Comparison of ENCODE assay signal across 15 cellular contexts in the genomic region with DNA sequence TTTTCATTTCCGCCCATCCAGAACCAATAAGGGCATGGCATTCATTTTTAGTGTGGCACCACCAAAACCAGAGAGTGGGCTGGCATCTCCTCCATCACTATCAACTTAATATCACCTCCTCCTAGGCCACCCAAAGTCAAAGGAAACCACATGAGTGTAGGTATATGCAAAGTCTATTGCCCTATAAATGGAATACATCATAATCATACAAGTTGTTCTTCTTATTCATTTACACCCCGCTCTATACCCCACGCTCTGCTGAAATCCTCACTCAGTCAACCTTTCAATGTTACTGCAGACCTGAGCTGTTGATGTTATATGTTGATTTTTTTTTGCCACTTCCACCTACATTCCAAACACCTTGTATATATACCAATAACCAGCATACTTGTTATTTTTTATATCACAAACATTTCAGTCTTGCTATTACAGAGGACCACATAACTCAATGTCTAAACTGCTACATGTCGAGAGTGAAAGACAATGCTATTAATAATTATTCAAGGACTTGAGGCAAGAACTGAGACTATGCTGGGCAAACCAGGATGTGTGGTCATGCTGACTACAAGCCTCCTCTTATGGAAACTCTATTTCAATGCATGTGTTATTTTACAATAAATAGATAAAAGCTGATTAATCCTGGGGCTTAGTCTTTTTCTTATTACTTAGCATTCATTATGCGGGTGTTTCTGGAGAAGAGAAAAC.
DNase-seq lines count a peak whose midpoint lies in the region; ATAC-seq and TF ChIP-seq lines count a peak whose summit lies in the region.
"Had no signal": no experiment of that assay in that cellular context is flagged by ENCODE, and none has a peak within 500 bp of the region (broad histone marks: within the 10 kb centered on the region; RNA-seq: fewer than 3 reads in every experiment).

No MANE protein-coding gene starts in this region.

- POLR2A ChIA-PET in GM10248 (lab: Yijun Ruan, JAX) = no interaction called here

- peaks cover 2% of the 10 kb centered on the region for H3K27me3 Mint-ChIP-seq in glutamatergic neuron (ENCODE audit: unreplicated experiment)
- H3K27me3 Mint-ChIP-seq: activated CD4-positive, alpha-beta memory T cell treated with anti-CD3 and anti-CD28 coated beads for 36 hours had no signal

- H3K4me1 Mint-ChIP-seq in glutamatergic neuron (ENCODE audit: low read depth, unreplicated experiment) = no peaks in the 10 kb centered on the region

- TF ChIP-seq CTCF in glutamatergic neuron (IDR thresholded peaks at IDR 0.05; ENCODE audit: partially characterized antibody, unreplicated experiment) (no peak), GM10248 (IDR thresholded peaks at IDR 0.05; ENCODE audit: control extremely low read depth, extremely low read depth, low read depth, missing control alignments) (no peak)

- H3K9me3 Mint-ChIP-seq in glutamatergic neuron (ENCODE audit: unreplicated experiment) = no peaks in the 10 kb centered on the region
- H3K9me3 Mint-ChIP-seq: GM23338 had no signal

- no peak overlapping the region for H3K4me3 Mint-ChIP-seq in glutamatergic neuron (ENCODE audit: unreplicated experiment)
- H3K4me3 Mint-ChIP-seq: activated CD4-positive, alpha-beta memory T cell treated with anti-CD3 and anti-CD28 coated beads for 36 hours; GM23338; neural progenitor cell had no signal

- CTCF ChIA-PET in GM10248 (lab: Yijun Ruan, JAX) = interaction anchor here (1.5 kb wide), 1 partner anchor 12 kb away, joined by 5 read pairs; no protein-coding TSS in a partner anchor

- H3K27ac Mint-ChIP-seq in glutamatergic neuron (ENCODE audit: unreplicated experiment) = no peak overlapping the region
- H3K27ac Mint-ChIP-seq: activated CD4-positive, alpha-beta memory T cell treated with anti-CD3 and anti-CD28 coated beads for 36 hours; GM23338; neural progenitor cell had no signal

- DNase-seq in kidney glomerular epithelial cell (lab: John Stamatoyannopoulos, UW) = peak; percentile 5
- no peak for DNase-seq in glutamatergic neuron
- no peak for DNase-seq in GM10248 (ENCODE audit: extremely low spot score)
- DNase-seq in H4 (ENCODE audit: low spot score) = no peak
- no peak for DNase-seq in effector CD8-positive, alpha-beta T cell (lab: John Stamatoyannopoulos, UW)
- DNase-seq: activated CD4-positive, alpha-beta memory T cell treated with anti-CD3 and anti-CD28 coated beads for 36 hours; activated effector memory CD4-positive, alpha-beta T cell treated with Interleukin-2 at 50 U/mL for 16 hours; NCI-H1694; stimulated activated naive CD4-positive, alpha-beta T cell treated with Interleukin-2 at 50 U/mL for 16 hours had no signal

- ATAC-seq in GM18907 (IDR thresholded peaks at IDR 0.05; ENCODE audit: unreplicated experiment) (peak; percentile 95), GM21515 (IDR thresholded peaks at IDR 0.05; ENCODE audit: unreplicated experiment) (peak; percentile 66), HG03135 (IDR thresholded peaks at IDR 0.05; ENCODE audit: unreplicated experiment) (peak; percentile 91)
- ATAC-seq: GM23338, Right ventricle myocardium inferior had no signal

- H3K36me3 Mint-ChIP-seq in glutamatergic neuron (ENCODE audit: unreplicated experiment) = no peaks in the 10 kb centered on the region
- H3K36me3 Mint-ChIP-seq: activated CD4-positive, alpha-beta memory T cell treated with anti-CD3 and anti-CD28 coated beads for 36 hours; neural progenitor cell had no signal
